Comparison of ENCODE assay signal across 18 cellular contexts in the genomic region with DNA sequence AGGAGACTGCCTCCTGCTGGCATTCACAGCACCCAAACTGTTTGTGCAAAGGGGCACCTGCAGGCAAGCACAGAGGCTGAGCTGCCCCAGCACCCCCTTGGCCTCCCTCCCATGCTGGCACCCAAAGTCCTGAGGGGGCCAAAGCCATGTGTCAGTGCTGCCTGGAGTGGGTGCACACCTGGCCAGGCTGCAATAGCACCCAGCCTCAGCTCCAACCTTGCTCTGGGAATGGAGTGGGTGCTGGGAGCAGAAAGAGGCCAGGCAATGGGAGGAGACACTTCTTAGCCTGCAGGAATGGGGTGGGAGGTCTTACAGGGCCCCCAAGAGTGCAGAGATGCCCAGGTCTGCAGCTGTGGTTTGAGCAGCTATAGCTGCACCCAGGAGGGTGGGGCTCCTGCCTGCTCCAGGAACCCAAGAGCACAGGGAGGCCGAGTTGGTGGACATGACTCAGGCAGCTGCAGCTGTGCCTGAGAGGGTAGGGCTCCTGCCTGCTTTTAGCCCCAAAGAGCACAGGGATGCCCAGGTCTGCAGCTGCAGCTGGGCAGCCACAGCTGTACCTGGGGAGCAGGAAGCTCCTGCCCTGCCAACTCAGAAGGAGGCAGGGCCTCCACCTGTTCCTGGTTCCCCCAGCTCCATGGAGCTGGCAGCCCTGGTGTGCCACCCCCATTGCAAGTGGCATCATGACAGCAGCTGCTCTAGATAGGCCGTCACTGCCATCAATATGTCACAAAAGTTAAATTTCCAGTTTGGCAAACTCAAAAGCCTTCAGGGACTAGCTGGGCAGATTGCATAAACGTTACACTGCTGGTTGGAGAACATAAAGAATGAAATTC. TPM values are rescaled to one million over a fixed set of nuclear protein-coding genes. Genes with fewer than 3 reads are reported as not detected.
DNase-seq lines count a peak whose midpoint lies in the region; ATAC-seq, FAIRE-seq and TF ChIP-seq lines count a peak whose summit lies in the region.
"Had no signal": no experiment of that assay in that cellular context is flagged by ENCODE, and none has a peak within 500 bp of the region (broad histone marks: within the 10 kb centered on the region; RNA-seq: fewer than 3 reads in every experiment).

No MANE protein-coding gene starts in this region.

- H3K9me3 Mint-ChIP-seq in WTC11 = peaks cover 19% of the 10 kb centered on the region
- peaks cover 9% of the 10 kb centered on the region for H3K9me3 Mint-ChIP-seq in activated naive CD4-positive, alpha-beta T cell treated with anti-CD3 and anti-CD28 coated beads, Interleukin-2, amount 10 ng/mL, durations not matched to agents 7 days and 5 days

- H3F3A ChIP-seq in MM.1S (ENCODE audit: insufficient read depth, low read length) = no peaks in the 10 kb centered on the region

- CTCF ChIA-PET in WTC11 (lab: Charles Lee) = interaction anchor here (0.6 to 1.7 kb wide), 2 partner anchors 64 to 390 kb away, joined by 3 to 5 read pairs; no protein-coding TSS in a partner anchor
- CTCF ChIA-PET in activated naive CD4-positive, alpha-beta T cell treated with anti-CD3 and anti-CD28 coated beads, Interleukin-2, amount 10 ng/mL, durations not matched to agents 7 days and 5 days (lab: Charles Lee) = no interaction called here

- no peak overlapping the region for H3K27ac ChIP-seq in RWPE2 (ENCODE audit: poor library complexity, severe bottlenecking)
- peak overlapping the region; percentile 73 to 92 for H3K27ac ChIP-seq in small intestine (ENCODE audit: low read depth in 1 of 2, low read length in 1 of 2)
- H3K27ac ChIP-seq in MM.1S (ENCODE audit: low read length) = no peak overlapping the region
- H3K27ac ChIP-seq in sigmoid colon = no peak overlapping the region
- H3K27ac ChIP-seq: vagina had no signal

- FAIRE-seq in small intestine (lab: Jason Lieb, UNC) = no peak
- FAIRE-seq: colon had no signal

- H3K79me2 ChIP-seq in MM.1S (ENCODE audit: low read length) = no peaks in the 10 kb centered on the region

- H3K4me3 ChIP-seq in RWPE2 (ENCODE audit: severe bottlenecking) (no peak overlapping the region), small intestine (ENCODE audit: low read depth in 1 of 2, low read length in 2 of 2) (no peak overlapping the region), MM.1S (ENCODE audit: low read length) (no peak overlapping the region), sigmoid colon (no peak overlapping the region)
- H3K4me3 ChIP-seq: vagina had no signal

- H3K9me3 ChIP-seq in RWPE2 (ENCODE audit: severe bottlenecking) (no peaks in the 10 kb centered on the region), small intestine (ENCODE audit: control insufficient read depth, low read depth) (no peaks in the 10 kb centered on the region), MM.1S (replicated peaks; ENCODE audit: insufficient read depth, low read length) (no peaks in the 10 kb centered on the region), sigmoid colon (no peaks in the 10 kb centered on the region)
- H3K9me3 ChIP-seq: vagina had no signal

- no peaks in the 10 kb centered on the region for H3K27me3 Mint-ChIP-seq in WTC11 (ENCODE audit: low read depth)
- peaks cover 18% of the 10 kb centered on the region for H3K27me3 Mint-ChIP-seq in activated naive CD4-positive, alpha-beta T cell treated with anti-CD3 and anti-CD28 coated beads, Interleukin-2, amount 10 ng/mL, durations not matched to agents 7 days and 5 days

- no peak overlapping the region for H3K9ac ChIP-seq in MM.1S (ENCODE audit: low read length)

- POLR2A ChIA-PET in WTC11 (lab: Charles Lee) = no interaction called here

- peaks cover 13% of the 10 kb centered on the region for H3K36me3 Mint-ChIP-seq in WTC11
- H3K36me3 Mint-ChIP-seq in activated naive CD4-positive, alpha-beta T cell treated with anti-CD3 and anti-CD28 coated beads, Interleukin-2, amount 10 ng/mL, durations not matched to agents 7 days and 5 days = no peaks in the 10 kb centered on the region
- H3K36me3 Mint-ChIP-seq: activated naive CD8-positive, alpha-beta T cell had no signal

- H3K27ac Mint-ChIP-seq in WTC11 = no peak overlapping the region
- no peak overlapping the region for H3K27ac Mint-ChIP-seq in activated naive CD4-positive, alpha-beta T cell treated with anti-CD3 and anti-CD28 coated beads, Interleukin-2, amount 10 ng/mL, durations not matched to agents 7 days and 5 days
- H3K27ac Mint-ChIP-seq: activated naive CD8-positive, alpha-beta T cell had no signal

- peak; percentile 48 for DNase-seq in HT-29 (ENCODE audit: low spot score)
- DNase-seq in RWPE2 (ENCODE audit: low spot score) = no peak
- DNase-seq in left colon = peak; percentile 60 to 79
- peak; percentile 83 for DNase-seq in small intestine
- no peak for DNase-seq in WTC11 (ENCODE audit: low spot score)
- DNase-seq in activated naive CD4-positive, alpha-beta T cell treated with anti-CD3 and anti-CD28 coated beads, Interleukin-2, amount 10 ng/mL, durations not matched to agents 7 days and 5 days = no peak
- no peak for DNase-seq in MM.1S
- no peak for DNase-seq in sigmoid colon
- DNase-seq: activated CD8-positive, alpha-beta memory T cell treated with anti-CD3 and anti-CD28 coated beads for 24 hours; kidney glomerular epithelial cell; NCI-H1436; NK-92 treated with Interleukin-12 subunit alpha and Interleukin-12 subunit beta, amount 100 ng/mL, for 24 hours; right cardiac atrium; stimulated activated CD4-positive, alpha-beta T cell treated with anti-CD3 and anti-CD28 coated beads, Interleukin-1b, Interleukin-23, amount 100 ng/mL, for 48 hours had no signal

- no peak for TF ChIP-seq POLR2A in sigmoid colon (IDR thresholded peaks at IDR 0.05)

- peak; percentile 70; the same call in 2 of the 3 replicates for ATAC-seq in RWPE2 (ENCODE audit: low read depth)
- peak; percentile 76 for ATAC-seq in left colon
- ATAC-seq in WTC11 = no peak
- ATAC-seq: HCT116, right cardiac atrium had no signal

- TF ChIP-seq EP300 in sigmoid colon (IDR thresholded peaks at IDR 0.05) = no peak

- TF ChIP-seq CTCF in RWPE2 (IDR thresholded peaks at IDR 0.05; ENCODE audit: poor library complexity, severe bottlenecking) (no peak), WTC11 (IDR thresholded peaks at IDR 0.05) (no peak), MM.1S (IDR thresholded peaks at IDR 0.05; ENCODE audit: low read length) (no peak), sigmoid colon (IDR thresholded peaks at IDR 0.05) (no peak)

- H3K27me3 ChIP-seq in RWPE2 (ENCODE audit: insufficient read depth, poor library complexity, severe bottlenecking) = no peaks in the 10 kb centered on the region
- H3K27me3 ChIP-seq in small intestine (ENCODE audit: control insufficient read depth in 2 of 2, insufficient read depth in 2 of 2, low read length in 2 of 2) = no peaks in the 10 kb centered on the region
- H3K27me3 ChIP-seq in MM.1S (replicated peaks; ENCODE audit: insufficient read depth, low read length) = no peaks in the 10 kb centered on the region
- no peaks in the 10 kb centered on the region for H3K27me3 ChIP-seq in sigmoid colon
- H3K27me3 ChIP-seq: vagina had no signal

- H3K4me2 ChIP-seq in MM.1S (ENCODE audit: low read depth, low read length) = no peak overlapping the region

- 5 to 44% (median 22%) methylated on average over 3 of the region's 3 CpGs for WGBS in small intestine, 3 donors
- WGBS in sigmoid colon, 2 donors = 14 to 55% methylated on average over 3 of the region's 3 CpGs

- H3K9me2 ChIP-seq in MM.1S (replicated peaks; ENCODE audit: insufficient read depth, low read length) = no peaks in the 10 kb centered on the region

- H2AFZ ChIP-seq in MM.1S (ENCODE audit: low read length) = no peak overlapping the region

- H3K4me1 ChIP-seq in RWPE2 (ENCODE audit: insufficient read depth, poor library complexity, severe bottlenecking) (peaks cover 13% of the 10 kb centered on the region), small intestine (ENCODE audit: control insufficient read depth in 2 of 2, insufficient read depth in 1 of 2, low read depth in 1 of 2, low read length in 1 of 2) (peaks cover 6 to 9% of the 10 kb centered on the region in 2 donors), MM.1S (ENCODE audit: low read length) (peaks cover 4% of the 10 kb centered on the region; the same call in 1 of the 2 replicates), sigmoid colon (peaks cover 0 to 3% (median 0%) of the 10 kb centered on the region in 4 donors)
- H3K4me1 ChIP-seq: vagina had no signal

- no peaks in the 10 kb centered on the region for H4K20me1 ChIP-seq in MM.1S (ENCODE audit: insufficient read depth, low read length)

- no peak overlapping the region for H3K4me3 Mint-ChIP-seq in WTC11
- no peak overlapping the region for H3K4me3 Mint-ChIP-seq in activated naive CD4-positive, alpha-beta T cell treated with anti-CD3 and anti-CD28 coated beads, Interleukin-2, amount 10 ng/mL, durations not matched to agents 7 days and 5 days
- H3K4me3 Mint-ChIP-seq: activated naive CD8-positive, alpha-beta T cell had no signal

- intact Hi-C loops in left colon (cut with DNase I, micrococcal nuclease) (no loop called here), sigmoid colon (cut with DNase I) (no loop called here)

- H3K36me3 ChIP-seq in RWPE2 (ENCODE audit: low read depth) (no peaks in the 10 kb centered on the region), small intestine (ENCODE audit: control insufficient read depth in 2 of 2, insufficient read depth in 2 of 2, low read length in 2 of 2) (no peaks in the 10 kb centered on the region), MM.1S (replicated peaks; ENCODE audit: insufficient read depth, low read length) (no peaks in the 10 kb centered on the region), sigmoid colon (no peaks in the 10 kb centered on the region)
- H3K36me3 ChIP-seq: vagina had no signal

- H3K4me1 Mint-ChIP-seq in WTC11 = peaks cover 41% of the 10 kb centered on the region
- H3K4me1 Mint-ChIP-seq in activated naive CD4-positive, alpha-beta T cell treated with anti-CD3 and anti-CD28 coated beads, Interleukin-2, amount 10 ng/mL, durations not matched to agents 7 days and 5 days = peaks cover 6% of the 10 kb centered on the region

TF ChIP-seq in WTC11, 78 proteins besides CTCF, POLR2A, EP300 and RAD21 (continues in another document):
- TF ChIP-seq, protein P1, sequence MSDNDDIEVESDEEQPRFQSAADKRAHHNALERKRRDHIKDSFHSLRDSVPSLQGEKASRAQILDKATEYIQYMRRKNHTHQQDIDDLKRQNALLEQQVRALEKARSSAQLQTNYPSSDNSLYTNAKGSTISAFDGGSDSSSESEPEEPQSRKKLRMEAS (CRISPR knock-in tag; IDR thresholded peaks at IDR 0.05) = no peak
- no peak for TF ChIP-seq TEAD1 (CRISPR knock-in tag; IDR thresholded peaks at IDR 0.05)

RNA-seq across cellular contexts. Expression of a gene that starts 5.3 kb away (rescaled TPM):
- 17.6 and 19.8 TPM in 2 replicates for total RNA-seq in HT-29 (2014; rRNA removed; shearing (Covaris generic))
- total RNA-seq in left colon = 10 to 100 TPM; 34.9 to 37.4 TPM
- 10 to 100 TPM; 20.6 to 71.3 (median 37.0) TPM for polyA plus RNA-seq in small intestine
- 68.7 to 80.8 TPM (median 80.6 TPM) in 3 replicates for total RNA-seq in WTC11 (2021)
- 10 to 100 TPM; 19.7 to 27.4 (median 23.6) TPM for total RNA-seq in sigmoid colon
- polyA plus RNA-seq in sigmoid colon = 10 to 100 TPM; 12.6 to 20.6 (median 18.3) TPM

RNA-seq across cellular contexts. Expression of a gene that starts 12.0 kb away (rescaled TPM):
- 1.4 TPM in 2 replicates for total RNA-seq in HT-29 (2014; rRNA removed; shearing (Covaris generic))
- 100 to 1,000 TPM in 1 of 2 donors, 10 to 100 TPM in 1; 65.9 to 100 TPM for total RNA-seq in left colon
- polyA plus RNA-seq in small intestine = 100 to 1,000 TPM in 1 of 3 donors, 10 to 100 TPM in 2; 15.3 to 115 (median 85.1) TPM
- total RNA-seq in WTC11 (2021) = 1.6 to 3.3 TPM (median 1.7 TPM) in 3 replicates
- total RNA-seq in sigmoid colon = 1 to 10 TPM; 1.9 to 7.1 (median 3.2) TPM
- polyA plus RNA-seq in sigmoid colon = 10 to 100 TPM; 10.2 to 48.8 (median 40.2) TPM

Comparison
In these comparisons a context has a peak if more than half of its experiments do, and no peak if none do; other contexts are left out.
1. DNase-seq: peak in HT-29 (single experiment), left colon (2 of 2) and small intestine (single experiment); none in RWPE2 (single experiment), WTC11 (single experiment), activated naive CD4-positive, alpha-beta T cell treated with anti-CD3 and anti-CD28 coated beads, Interleukin-2, amount 10 ng/mL, durations not matched to agents 7 days and 5 days (single experiment), MM.1S (single experiment) and sigmoid colon (single experiment).
2. H3K27ac ChIP-seq: peak in small intestine (2 of 2); none in RWPE2 (single experiment), MM.1S (single experiment) and sigmoid colon (0 of 4).
3. RNA of a gene that starts 12.0 kb away (total RNA-seq): 65.9 to 100 TPM in left colon; 1.9 to 7.1 TPM in sigmoid colon, 1.6 to 3.3 TPM in WTC11 and 1.4 TPM in HT-29; every median in the first group is over 4 times any median in the second.